In the genomic region with DNA sequence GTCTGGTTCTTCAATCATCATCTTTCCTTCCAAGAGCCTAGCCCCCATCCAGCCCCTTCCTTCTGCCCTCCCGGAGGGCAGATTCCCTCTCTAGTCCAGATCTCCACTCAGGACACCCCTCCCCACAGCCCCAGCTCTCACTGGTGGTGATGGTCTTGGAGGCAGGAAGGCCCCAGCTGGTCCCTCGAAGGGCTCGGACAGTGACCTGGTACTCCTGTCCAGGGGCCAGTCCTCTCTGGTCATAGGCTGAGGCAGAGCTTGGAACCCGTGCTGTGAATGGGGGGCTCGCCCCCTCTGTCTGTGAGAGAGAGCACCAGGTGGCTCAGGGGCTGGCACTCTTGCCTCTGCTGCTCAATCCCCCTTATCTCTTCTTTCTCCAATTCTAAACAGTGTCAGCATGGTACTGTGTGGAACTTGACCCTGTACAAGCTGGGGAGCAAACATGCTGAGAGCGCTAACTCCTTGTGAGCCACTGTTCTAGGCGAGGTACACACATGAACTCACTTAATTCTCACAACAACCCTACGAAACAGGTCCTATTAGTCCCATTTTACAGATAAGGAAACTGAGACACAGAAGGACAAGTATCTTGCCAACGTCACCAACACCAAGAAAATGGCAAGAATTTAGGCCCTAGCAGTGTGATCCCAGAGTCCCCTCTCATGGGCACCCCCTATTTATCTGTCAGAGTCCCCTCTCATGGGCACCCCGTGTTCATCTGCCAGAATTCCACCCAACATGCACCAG, we compare ENCODE assay signal across 1 cellular context.
TF ChIP-seq lines count a peak whose summit lies in the region.

No MANE protein-coding gene starts in this region.

TF ChIP-seq in H1, 55 proteins besides CTCF, POLR2A, EP300 and RAD21:
- TF ChIP-seq SIRT6 (IDR thresholded peaks at IDR 0.05; ENCODE audit: low read length) (no peak), KDM4A (IDR thresholded peaks at IDR 0.05; ENCODE audit: low read depth, low read length, severe bottlenecking) (no peak), TCF12 (IDR thresholded peaks at IDR 0.05; ENCODE audit: low read depth, low read length) (no peak), SP4 (IDR thresholded peaks at IDR 0.05; ENCODE audit: low read length) (no peak), CREB1 (IDR thresholded peaks at IDR 0.05) (no peak), CBX5 (IDR thresholded peaks at IDR 0.05; ENCODE audit: low read depth, low read length) (no peak), SRF (IDR thresholded peaks at IDR 0.05; ENCODE audit: low read depth, low read length) (no peak), HDAC2 (IDR thresholded peaks at IDR 0.05; ENCODE audit: borderline replicate concordance in 1 of 2, low read depth in 2 of 2, low read length in 2 of 2) (no peak)
- TF ChIP-seq, protein P1, sequence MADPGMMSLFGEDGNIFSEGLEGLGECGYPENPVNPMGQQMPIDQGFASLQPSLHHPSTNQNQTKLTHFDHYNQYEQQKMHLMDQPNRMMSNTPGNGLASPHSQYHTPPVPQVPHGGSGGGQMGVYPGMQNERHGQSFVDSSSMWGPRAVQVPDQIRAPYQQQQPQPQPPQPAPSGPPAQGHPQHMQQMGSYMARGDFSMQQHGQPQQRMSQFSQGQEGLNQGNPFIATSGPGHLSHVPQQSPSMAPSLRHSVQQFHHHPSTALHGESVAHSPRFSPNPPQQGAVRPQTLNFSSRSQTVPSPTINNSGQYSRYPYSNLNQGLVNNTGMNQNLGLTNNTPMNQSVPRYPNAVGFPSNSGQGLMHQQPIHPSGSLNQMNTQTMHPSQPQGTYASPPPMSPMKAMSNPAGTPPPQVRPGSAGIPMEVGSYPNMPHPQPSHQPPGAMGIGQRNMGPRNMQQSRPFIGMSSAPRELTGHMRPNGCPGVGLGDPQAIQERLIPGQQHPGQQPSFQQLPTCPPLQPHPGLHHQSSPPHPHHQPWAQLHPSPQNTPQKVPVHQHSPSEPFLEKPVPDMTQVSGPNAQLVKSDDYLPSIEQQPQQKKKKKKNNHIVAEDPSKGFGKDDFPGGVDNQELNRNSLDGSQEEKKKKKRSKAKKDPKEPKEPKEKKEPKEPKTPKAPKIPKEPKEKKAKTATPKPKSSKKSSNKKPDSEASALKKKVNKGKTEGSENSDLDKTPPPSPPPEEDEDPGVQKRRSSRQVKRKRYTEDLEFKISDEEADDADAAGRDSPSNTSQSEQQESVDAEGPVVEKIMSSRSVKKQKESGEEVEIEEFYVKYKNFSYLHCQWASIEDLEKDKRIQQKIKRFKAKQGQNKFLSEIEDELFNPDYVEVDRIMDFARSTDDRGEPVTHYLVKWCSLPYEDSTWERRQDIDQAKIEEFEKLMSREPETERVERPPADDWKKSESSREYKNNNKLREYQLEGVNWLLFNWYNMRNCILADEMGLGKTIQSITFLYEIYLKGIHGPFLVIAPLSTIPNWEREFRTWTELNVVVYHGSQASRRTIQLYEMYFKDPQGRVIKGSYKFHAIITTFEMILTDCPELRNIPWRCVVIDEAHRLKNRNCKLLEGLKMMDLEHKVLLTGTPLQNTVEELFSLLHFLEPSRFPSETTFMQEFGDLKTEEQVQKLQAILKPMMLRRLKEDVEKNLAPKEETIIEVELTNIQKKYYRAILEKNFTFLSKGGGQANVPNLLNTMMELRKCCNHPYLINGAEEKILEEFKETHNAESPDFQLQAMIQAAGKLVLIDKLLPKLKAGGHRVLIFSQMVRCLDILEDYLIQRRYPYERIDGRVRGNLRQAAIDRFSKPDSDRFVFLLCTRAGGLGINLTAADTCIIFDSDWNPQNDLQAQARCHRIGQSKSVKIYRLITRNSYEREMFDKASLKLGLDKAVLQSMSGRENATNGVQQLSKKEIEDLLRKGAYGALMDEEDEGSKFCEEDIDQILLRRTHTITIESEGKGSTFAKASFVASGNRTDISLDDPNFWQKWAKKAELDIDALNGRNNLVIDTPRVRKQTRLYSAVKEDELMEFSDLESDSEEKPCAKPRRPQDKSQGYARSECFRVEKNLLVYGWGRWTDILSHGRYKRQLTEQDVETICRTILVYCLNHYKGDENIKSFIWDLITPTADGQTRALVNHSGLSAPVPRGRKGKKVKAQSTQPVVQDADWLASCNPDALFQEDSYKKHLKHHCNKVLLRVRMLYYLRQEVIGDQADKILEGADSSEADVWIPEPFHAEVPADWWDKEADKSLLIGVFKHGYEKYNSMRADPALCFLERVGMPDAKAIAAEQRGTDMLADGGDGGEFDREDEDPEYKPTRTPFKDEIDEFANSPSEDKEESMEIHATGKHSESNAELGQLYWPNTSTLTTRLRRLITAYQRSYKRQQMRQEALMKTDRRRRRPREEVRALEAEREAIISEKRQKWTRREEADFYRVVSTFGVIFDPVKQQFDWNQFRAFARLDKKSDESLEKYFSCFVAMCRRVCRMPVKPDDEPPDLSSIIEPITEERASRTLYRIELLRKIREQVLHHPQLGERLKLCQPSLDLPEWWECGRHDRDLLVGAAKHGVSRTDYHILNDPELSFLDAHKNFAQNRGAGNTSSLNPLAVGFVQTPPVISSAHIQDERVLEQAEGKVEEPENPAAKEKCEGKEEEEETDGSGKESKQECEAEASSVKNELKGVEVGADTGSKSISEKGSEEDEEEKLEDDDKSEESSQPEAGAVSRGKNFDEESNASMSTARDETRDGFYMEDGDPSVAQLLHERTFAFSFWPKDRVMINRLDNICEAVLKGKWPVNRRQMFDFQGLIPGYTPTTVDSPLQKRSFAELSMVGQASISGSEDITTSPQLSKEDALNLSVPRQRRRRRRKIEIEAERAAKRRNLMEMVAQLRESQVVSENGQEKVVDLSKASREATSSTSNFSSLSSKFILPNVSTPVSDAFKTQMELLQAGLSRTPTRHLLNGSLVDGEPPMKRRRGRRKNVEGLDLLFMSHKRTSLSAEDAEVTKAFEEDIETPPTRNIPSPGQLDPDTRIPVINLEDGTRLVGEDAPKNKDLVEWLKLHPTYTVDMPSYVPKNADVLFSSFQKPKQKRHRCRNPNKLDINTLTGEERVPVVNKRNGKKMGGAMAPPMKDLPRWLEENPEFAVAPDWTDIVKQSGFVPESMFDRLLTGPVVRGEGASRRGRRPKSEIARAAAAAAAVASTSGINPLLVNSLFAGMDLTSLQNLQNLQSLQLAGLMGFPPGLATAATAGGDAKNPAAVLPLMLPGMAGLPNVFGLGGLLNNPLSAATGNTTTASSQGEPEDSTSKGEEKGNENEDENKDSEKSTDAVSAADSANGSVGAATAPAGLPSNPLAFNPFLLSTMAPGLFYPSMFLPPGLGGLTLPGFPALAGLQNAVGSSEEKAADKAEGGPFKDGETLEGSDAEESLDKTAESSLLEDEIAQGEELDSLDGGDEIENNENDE (IDR thresholded peaks at IDR 0.05; ENCODE audit: insufficient replicate concordance, low read length), result no peak
- TF ChIP-seq, protein P2, sequence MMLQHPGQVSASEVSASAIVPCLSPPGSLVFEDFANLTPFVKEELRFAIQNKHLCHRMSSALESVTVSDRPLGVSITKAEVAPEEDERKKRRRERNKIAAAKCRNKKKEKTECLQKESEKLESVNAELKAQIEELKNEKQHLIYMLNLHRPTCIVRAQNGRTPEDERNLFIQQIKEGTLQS (IDR thresholded peaks at IDR 0.05; ENCODE audit: insufficient read depth, low read depth, low read length), result no peak
